Comparison of ENCODE assay signal across 8 cellular contexts in the genomic region with DNA sequence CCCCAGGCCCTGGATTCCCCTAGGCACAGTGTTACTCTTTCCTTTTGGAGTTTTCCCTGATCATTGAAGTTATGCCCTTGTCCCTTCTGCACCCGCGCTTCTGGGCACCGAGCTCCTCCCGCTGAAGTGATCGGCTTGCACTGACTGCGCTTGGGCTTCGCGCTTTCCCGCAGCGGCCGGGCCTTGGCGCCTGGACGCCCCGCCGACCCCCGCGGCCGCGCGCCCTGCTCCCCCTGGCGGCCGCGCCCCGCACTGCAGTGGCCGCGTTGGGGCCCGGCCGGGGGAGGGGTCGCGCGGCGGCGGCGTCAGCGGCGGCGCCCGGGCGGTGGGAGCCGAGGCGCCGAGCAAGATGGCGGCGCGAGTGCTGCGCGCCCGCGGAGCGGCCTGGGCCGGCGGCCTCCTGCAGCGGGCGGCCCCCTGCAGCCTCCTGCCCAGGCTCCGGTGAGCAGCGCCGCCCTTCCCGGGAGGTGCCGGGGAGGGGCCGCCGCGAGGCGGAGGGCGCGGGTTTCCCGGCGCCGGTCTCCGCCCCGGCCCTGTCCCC. TPM values are rescaled to one million over a fixed set of nuclear protein-coding genes. Genes with fewer than 3 reads are reported as not detected.
DNase-seq lines count a peak whose midpoint lies in the region; ATAC-seq and TF ChIP-seq lines count a peak whose summit lies in the region.

A gene (plus strand): TSS at position 325 of the 541 bp plus-strand sequence. CDS start 25 bp downstream, at position 350.

- H3K27me3 ChIP-seq in HUES48 (ENCODE audit: control insufficient read depth, insufficient read depth, low read length), result peaks cover 6% of the 10 kb centered on the region; the same call in 1 of the 2 replicates
- no peaks in the 10 kb centered on the region for H3K27me3 ChIP-seq in thoracic aorta (replicated peaks; ENCODE audit: insufficient read depth)

- H3K27ac ChIP-seq in HUES48 (ENCODE audit: low read depth, low read length) (peak within 1 kb of the TSS; percentile 81), thoracic aorta (peak within 1 kb of the TSS; percentile 90 to 95)

- H3K36me3 ChIP-seq in HUES48 (ENCODE audit: control insufficient read depth, insufficient read depth, low read length) (0 out of 2 replicates have a peak, but pooled peaks cover 4% of the 10 kb centered on the region), thoracic aorta (no peaks in the 10 kb centered on the region)

- H3K4me3 ChIP-seq in HUES48 (ENCODE audit: low read depth, low read length) (peak within 1 kb of the TSS; percentile 89), thoracic aorta (peak within 1 kb of the TSS; percentile 91)

- TF ChIP-seq CTCF in thoracic aorta (IDR thresholded peaks at IDR 0.05), result no peak

- DNase-seq in DMS79 treated with DMSO at 0.1 percent for 48 hours (lab: John Stamatoyannopoulos, UW) (peak; percentile 34), RPMI8226 (peak; percentile 83), germinal center (ENCODE audit: low spot score) (peak; percentile 80), occipital lobe (lab: John Stamatoyannopoulos, UW) (peak; percentile 50), thoracic aorta (ENCODE audit: low spot score) (no peak)
- DNase-seq in activated naive CD4-positive, alpha-beta T cell (lab: John Stamatoyannopoulos, UW), result peak; percentile 29 to 60 (median 33)

- H3K9ac ChIP-seq in HUES48 (ENCODE audit: low read depth, low read length), result peak within 1 kb of the TSS; percentile 76

- H3K9me3 ChIP-seq in HUES48 (ENCODE audit: control insufficient read depth, insufficient read depth, low read length) (no peaks in the 10 kb centered on the region), thoracic aorta (no peaks in the 10 kb centered on the region)

- ATAC-seq in GM21390 (IDR thresholded peaks at IDR 0.05; ENCODE audit: unreplicated experiment), result peak; percentile 81
- peak; percentile 84 for ATAC-seq in thoracic aorta (ENCODE audit: insufficient number of reproducible peaks, low FRiP score, low read depth)

- H3K4me1 ChIP-seq in HUES48 (ENCODE audit: control insufficient read depth, insufficient read depth, low read length) (0 out of 2 replicates have a peak, but pooled peaks cover 6% of the 10 kb centered on the region), thoracic aorta (ENCODE audit: control insufficient read depth in 1 of 2, low read depth in 2 of 2) (peaks cover 2 to 19% of the 10 kb centered on the region in 2 donors)

RNA-seq across cellular contexts. Expression of the gene that starts here (rescaled TPM):
- total RNA-seq in occipital lobe (29.3 TPM), thoracic aorta (10 to 100 TPM; 46.0 to 47.1 TPM)
